In the genomic region with DNA sequence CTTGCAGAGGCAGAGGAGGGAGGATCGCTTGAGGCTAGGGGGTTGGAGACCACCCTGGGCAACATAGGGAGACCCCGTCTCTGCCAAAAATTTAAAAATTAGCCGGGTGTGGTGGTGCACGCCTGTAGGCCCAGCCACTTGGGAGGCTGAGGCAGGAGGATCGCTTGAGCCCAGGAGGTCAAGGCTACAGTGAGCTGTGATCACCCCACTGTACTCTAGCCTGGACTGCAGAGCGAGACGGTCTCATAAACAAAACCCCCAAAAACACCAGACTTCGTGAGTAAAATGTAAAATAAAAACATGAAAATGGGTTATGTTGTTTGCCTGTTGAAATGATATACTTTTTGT, we compare ENCODE assay signal across 8 cellular contexts. TPM values are rescaled to one million over a fixed set of nuclear protein-coding genes. Genes with fewer than 3 reads are reported as not detected.
DNase-seq lines count a peak whose midpoint lies in the region; ATAC-seq and TF ChIP-seq lines count a peak whose summit lies in the region.

No MANE protein-coding gene starts in this region.

- H3K9me3 Mint-ChIP-seq in GM23338 = no peaks in the 10 kb centered on the region
- H3K9me3 Mint-ChIP-seq in WTC11 = no peaks in the 10 kb centered on the region

- H3K27me3 ChIP-seq in GM23338 (ENCODE audit: insufficient read depth) = no peaks in the 10 kb centered on the region
- H3K27me3 ChIP-seq in hepatocyte = no peaks in the 10 kb centered on the region
- H3K27me3 ChIP-seq in skeletal muscle tissue (ENCODE audit: control insufficient read depth in 3 of 3, insufficient read depth in 3 of 3, low read length in 3 of 3) = peaks cover 0 to 3% (median 0%) of the 10 kb centered on the region in 3 donors

- H3K36me3 ChIP-seq in GM23338 (ENCODE audit: insufficient read depth) = peaks cover 4% of the 10 kb centered on the region; the same call in 1 of the 2 replicates
- no peaks in the 10 kb centered on the region for H3K36me3 ChIP-seq in hepatocyte (replicated peaks; ENCODE audit: insufficient read depth, low read depth)
- H3K36me3 ChIP-seq in skeletal muscle tissue (ENCODE audit: control insufficient read depth in 3 of 3, insufficient read depth in 3 of 3, low read length in 3 of 3) = no peaks in the 10 kb centered on the region

- H2AFZ ChIP-seq in GM23338 = no peak overlapping the region
- H2AFZ ChIP-seq in hepatocyte = peak overlapping the region; percentile 74

- TF ChIP-seq CTCF in GM23338 (conservative IDR thresholded peaks at IDR 0.05; ENCODE audit: low read depth in 2 of 2) = no peak
- no peak for TF ChIP-seq CTCF in WTC11 (IDR thresholded peaks at IDR 0.05)
- no peak for TF ChIP-seq CTCF in hepatocyte (IDR thresholded peaks at IDR 0.05; ENCODE audit: poor library complexity)

- ATAC-seq in GM23338 = no peak
- ATAC-seq in WTC11 = no peak
- ATAC-seq in GM21717 (IDR thresholded peaks at IDR 0.05; ENCODE audit: unreplicated experiment) = no peak

- CTCF ChIA-PET in WTC11 (lab: Charles Lee) = interaction anchor here (1.2 to 3.0 kb wide), 7 partner anchors 10 to 468 kb away, joined by 3 to 32 read pairs (median 5); partner anchors contain the start of gene NKX1-2

- no peak for DNase-seq in GM23338 (ENCODE audit: low spot score)
- no peak for DNase-seq in WTC11 (ENCODE audit: low spot score)
- DNase-seq in hepatocyte (ENCODE audit: low spot score) = no peak
- no peak for DNase-seq in NCI-H1694 treated with DMSO at 0.1 percent for 48 hours (lab: John Stamatoyannopoulos, UW)
- DNase-seq in effector CD8-positive, alpha-beta T cell (lab: John Stamatoyannopoulos, UW) = no peak
- DNase-seq in NCI-H1105 treated with DMSO at 0.1 percent for 48 hours (lab: John Stamatoyannopoulos, UW) = no peak

- H3K27me3 Mint-ChIP-seq in GM23338 (ENCODE audit: insufficient read depth, low read depth, poor library complexity) = peaks cover 17% of the 10 kb centered on the region
- H3K27me3 Mint-ChIP-seq in WTC11 (ENCODE audit: low read depth) = peaks cover 5% of the 10 kb centered on the region

- H3K4me3 ChIP-seq in GM23338 = peak overlapping the region; percentile 70
- H3K4me3 ChIP-seq in hepatocyte = peak overlapping the region; percentile 96
- peak overlapping the region; percentile 79 to 92 (median 89) for H3K4me3 ChIP-seq in skeletal muscle tissue (ENCODE audit: low read length in 3 of 3)

- H3K4me1 ChIP-seq in GM23338 (ENCODE audit: insufficient read depth) = peaks cover 57% of the 10 kb centered on the region
- peaks cover 13% of the 10 kb centered on the region for H3K4me1 ChIP-seq in hepatocyte (ENCODE audit: insufficient read depth)
- peaks cover 0 to 5% (median 0%) of the 10 kb centered on the region in 3 donors for H3K4me1 ChIP-seq in skeletal muscle tissue (ENCODE audit: control insufficient read depth in 3 of 3, insufficient read depth in 3 of 3, low read length in 3 of 3)

- H3K79me2 ChIP-seq in GM23338 (replicated peaks; ENCODE audit: insufficient read depth) (peaks cover 23% of the 10 kb centered on the region), hepatocyte (peaks cover 18% of the 10 kb centered on the region)

- H3K27ac Mint-ChIP-seq in GM23338 (no peak overlapping the region; the same call in 1 of the 2 replicates), WTC11 (peak overlapping the region; percentile 85)

- H3K36me3 Mint-ChIP-seq in GM23338 (ENCODE audit: low read depth) (peaks cover 15% of the 10 kb centered on the region), WTC11 (0 out of 2 replicates have a peak, but pooled peaks cover 2% of the 10 kb centered on the region)

- POLR2A ChIA-PET in WTC11 (lab: Charles Lee) = no interaction called here

- H3K4me3 Mint-ChIP-seq in GM23338 = peak overlapping the region; percentile 87
- H3K4me3 Mint-ChIP-seq in WTC11 = peak overlapping the region; percentile 86

- 87% methylated on average over 8 of the region's 8 CpGs for WGBS in hepatocyte (ENCODE audit: low lambda C conversion rate, missing lambda C conversion rate)

- no peak overlapping the region for H3K27ac ChIP-seq in GM23338 (ENCODE audit: low read depth)
- peak overlapping the region; percentile 84 for H3K27ac ChIP-seq in hepatocyte
- no peak overlapping the region for H3K27ac ChIP-seq in skeletal muscle tissue (ENCODE audit: low read depth, low read length)

- H3F3A ChIP-seq in GM23338 (replicated peaks; ENCODE audit: low read depth) = peaks cover 19% of the 10 kb centered on the region

- peak overlapping the region in 2 of 3 donors; percentile 68 to 81 for H3K9ac ChIP-seq in skeletal muscle tissue (ENCODE audit: low read depth in 1 of 3, low read length in 3 of 3)

- peak overlapping the region; percentile 83 for H3K4me2 ChIP-seq in GM23338
- H3K4me2 ChIP-seq in hepatocyte = peak overlapping the region; percentile 81

- H3K4me1 Mint-ChIP-seq in GM23338 (peaks cover 50% of the 10 kb centered on the region), WTC11 (peaks cover 52% of the 10 kb centered on the region)

- H3K9me3 ChIP-seq in hepatocyte (ENCODE audit: low read depth) (no peaks in the 10 kb centered on the region), skeletal muscle tissue (ENCODE audit: control insufficient read depth in 3 of 3, low read length in 3 of 3) (no peaks in the 10 kb centered on the region)

- H3K9me2 ChIP-seq in GM23338 (ENCODE audit: insufficient read depth) (no peaks in the 10 kb centered on the region), hepatocyte (replicated peaks; ENCODE audit: insufficient read depth) (no peaks in the 10 kb centered on the region)

- no peaks in the 10 kb centered on the region for H4K20me1 ChIP-seq in GM23338 (replicated peaks; ENCODE audit: insufficient read depth)
- no peaks in the 10 kb centered on the region for H4K20me1 ChIP-seq in hepatocyte (ENCODE audit: insufficient read depth, poor library complexity, severe bottlenecking)

TF ChIP-seq in GM23338, 12 proteins besides CTCF, POLR2A, EP300 and RAD21 (continues in another document):
- TF ChIP-seq ZNF331 (CRISPR knock-in tag; IDR thresholded peaks at IDR 0.05; ENCODE audit: low read depth) (no peak), CREB1 (CRISPR knock-in tag; IDR thresholded peaks at IDR 0.05; ENCODE audit: low read depth) (no peak), STAT1 (IDR thresholded peaks at IDR 0.05; ENCODE audit: unreplicated experiment) (no peak), NANOG (IDR thresholded peaks at IDR 0.05; ENCODE audit: borderline replicate concordance) (no peak)

TF ChIP-seq in WTC11, 78 proteins besides CTCF, POLR2A, EP300 and RAD21:
- 0 out of 2 replicates have a peak, but pooled peaks have one; percentile 50 for TF ChIP-seq GTF2I (CRISPR knock-in tag; conservative IDR thresholded peaks at IDR 0.05)
- no peak for TF ChIP-seq MYBL2 (CRISPR knock-in tag; IDR thresholded peaks at IDR 0.05)
- TF ChIP-seq, protein P1, sequence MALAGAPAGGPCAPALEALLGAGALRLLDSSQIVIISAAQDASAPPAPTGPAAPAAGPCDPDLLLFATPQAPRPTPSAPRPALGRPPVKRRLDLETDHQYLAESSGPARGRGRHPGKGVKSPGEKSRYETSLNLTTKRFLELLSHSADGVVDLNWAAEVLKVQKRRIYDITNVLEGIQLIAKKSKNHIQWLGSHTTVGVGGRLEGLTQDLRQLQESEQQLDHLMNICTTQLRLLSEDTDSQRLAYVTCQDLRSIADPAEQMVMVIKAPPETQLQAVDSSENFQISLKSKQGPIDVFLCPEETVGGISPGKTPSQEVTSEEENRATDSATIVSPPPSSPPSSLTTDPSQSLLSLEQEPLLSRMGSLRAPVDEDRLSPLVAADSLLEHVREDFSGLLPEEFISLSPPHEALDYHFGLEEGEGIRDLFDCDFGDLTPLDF (CRISPR knock-in tag; IDR thresholded peaks at IDR 0.05) = no peak
- TF ChIP-seq ESRRA (CRISPR knock-in tag; IDR thresholded peaks at IDR 0.05; ENCODE audit: borderline replicate concordance) = no peak
- TF ChIP-seq ZBTB21 (CRISPR knock-in tag; IDR thresholded peaks at IDR 0.05; ENCODE audit: borderline replicate concordance) = no peak
- TF ChIP-seq ZNF121 (CRISPR knock-in tag; IDR thresholded peaks at IDR 0.05) = peak; percentile 72
- no peak for TF ChIP-seq IRF1 (CRISPR knock-in tag; IDR thresholded peaks at IDR 0.05)

RNA-seq across cellular contexts. Expression of gene LHPP, which starts 0.7 kb away (rescaled TPM):
- total RNA-seq in GM23338 (2014; rRNA removed; shearing (Covaris generic)) = 34.1 and 40.2 TPM in 2 replicates
- 25.5 and 27.4 TPM in 2 replicates for polyA plus RNA-seq in GM23338 (2016; fragmentation: Nextera tagmentation; extraction: Ambion mirVana)
- 33.2 to 42.4 TPM (median 41.1 TPM) in 3 replicates for total RNA-seq in WTC11 (2021)
- 29.4 and 34.9 TPM in 2 replicates for total RNA-seq in hepatocyte
- polyA plus RNA-seq in hepatocyte = 23.6 and 30.3 TPM in 2 replicates
- total RNA-seq in skeletal muscle tissue = 4.2 TPM

RNA-seq across cellular contexts. Expression of gene NKX1-2, which starts 12.5 kb away (rescaled TPM):
- 37.0 and 39.4 TPM in 2 replicates for total RNA-seq in GM23338 (2014; rRNA removed; shearing (Covaris generic))
- polyA plus RNA-seq in GM23338 (2016; fragmentation: Nextera tagmentation; extraction: Ambion mirVana) = 9.4 and 9.8 TPM in 2 replicates
- 30.8 to 57.7 TPM (median 31.0 TPM) in 3 replicates for total RNA-seq in WTC11 (2021)
- 2.0 and 5.2 TPM in 2 replicates for total RNA-seq in hepatocyte
- 0.22 and 0.64 TPM in 2 replicates for polyA plus RNA-seq in hepatocyte
- total RNA-seq in skeletal muscle tissue = not detected

RNA-seq across cellular contexts. Expression of gene OAT, which starts 43.6 kb away (rescaled TPM):
- total RNA-seq in GM23338 (2014; rRNA removed; shearing (Covaris generic)) = 139 and 158 TPM in 2 replicates
- polyA plus RNA-seq in GM23338 (2016; fragmentation: Nextera tagmentation; extraction: Ambion mirVana) (131 and 136 TPM in 2 replicates), hepatocyte (450 and 568 TPM in 2 replicates)
- total RNA-seq in WTC11 (2021) (96.1 to 117 TPM (median 97.4 TPM) in 3 replicates), hepatocyte (694 and 743 TPM in 2 replicates), skeletal muscle tissue (106 TPM)
